In the genomic region with DNA sequence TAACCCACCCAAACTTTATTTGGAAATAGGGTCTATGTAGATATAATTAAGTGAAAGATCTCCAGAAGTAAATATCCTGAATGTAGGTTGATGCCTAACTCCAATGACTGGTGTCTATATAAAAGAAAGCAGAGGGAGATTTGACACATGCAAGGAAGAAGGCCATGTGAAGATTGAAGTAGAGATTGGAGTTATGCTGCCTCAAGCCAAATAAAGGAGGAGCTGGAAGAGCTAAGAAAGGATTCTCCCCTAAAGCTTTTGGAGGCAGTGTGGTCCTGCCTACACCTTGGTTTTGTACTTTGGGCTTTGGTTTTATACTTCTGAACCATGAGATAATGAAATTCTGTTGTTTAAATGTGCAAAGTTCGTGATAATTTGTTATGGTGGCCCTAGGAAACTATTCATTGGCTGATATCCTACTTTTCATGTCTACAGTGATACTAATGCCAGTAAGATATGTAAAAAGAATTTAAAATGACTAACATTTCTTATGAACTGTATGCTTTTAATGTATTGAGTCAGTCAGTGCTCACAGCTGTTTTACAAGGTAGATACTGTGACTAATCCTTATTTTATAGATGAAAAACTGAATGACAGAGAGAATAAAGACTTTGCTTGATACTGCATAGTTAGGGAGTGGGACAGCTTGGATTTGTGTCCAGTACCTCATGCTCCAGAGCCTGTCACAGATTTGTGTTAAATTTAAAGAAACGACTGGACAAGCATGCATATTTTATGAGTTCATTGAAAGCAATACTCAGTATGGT, we compare ENCODE assay signal across 21 cellular contexts. TPM values are rescaled to one million over a fixed set of nuclear protein-coding genes. Genes with fewer than 3 reads are reported as not detected.
DNase-seq lines count a peak whose midpoint lies in the region; ATAC-seq, FAIRE-seq and TF ChIP-seq lines count a peak whose summit lies in the region.
"Had no signal": no experiment of that assay in that cellular context is flagged by ENCODE, and none has a peak within 500 bp of the region (broad histone marks: within the 10 kb centered on the region; RNA-seq: fewer than 3 reads in every experiment).

No MANE protein-coding gene starts in this region.

- no peaks in the 10 kb centered on the region for H4K20me1 ChIP-seq in keratinocyte (ENCODE audit: control insufficient read depth, extremely low read depth, insufficient read depth, low read length)
- H4K20me1 ChIP-seq: BLaER1 treated with 17β-estradiol and CSF1 and Interleukin-3, amounts not matched to agents 10 nM and 100 nM had no signal

- no peaks in the 10 kb centered on the region for H3K79me2 ChIP-seq in keratinocyte (ENCODE audit: control insufficient read depth, insufficient read depth, low read length)

- no peak overlapping the region for H3K9ac ChIP-seq in keratinocyte (ENCODE audit: control insufficient read depth, extremely low read depth, insufficient read depth, low read length)
- H3K9ac ChIP-seq: BLaER1 treated with 17β-estradiol and CSF1 and Interleukin-3, amounts not matched to agents 10 nM and 100 nM had no signal

- intact Hi-C loops in sciatic nerve (cut with DNase I) = no loop called here

- ATAC-seq in RWPE2 (ENCODE audit: low read depth) (peak; percentile 79), HG02588 (IDR thresholded peaks at IDR 0.05; ENCODE audit: unreplicated experiment) (no peak), sciatic nerve (no peak)
- ATAC-seq: Right ventricle myocardium inferior had no signal

- FAIRE-seq in keratinocyte (lab: Jason Lieb, UNC) = no peak
- FAIRE-seq: D721Med had no signal

- H3K27me3 ChIP-seq in RWPE2 (ENCODE audit: insufficient read depth, poor library complexity, severe bottlenecking) (no peaks in the 10 kb centered on the region), keratinocyte (ENCODE audit: control insufficient read depth, extremely low read depth, insufficient read depth, low read length) (no peaks in the 10 kb centered on the region)
- H3K27me3 ChIP-seq: BLaER1 treated with 17β-estradiol and CSF1 and Interleukin-3, amounts not matched to agents 10 nM and 100 nM had no signal

- no peaks in the 10 kb centered on the region for H3K9me3 ChIP-seq in RWPE2 (ENCODE audit: severe bottlenecking)
- H3K9me3 ChIP-seq in keratinocyte (ENCODE audit: control insufficient read depth, low read depth, low read length) = no peaks in the 10 kb centered on the region
- H3K9me3 ChIP-seq: BLaER1 treated with 17β-estradiol and CSF1 and Interleukin-3, amounts not matched to agents 10 nM and 100 nM had no signal

- H3K9me1 ChIP-seq in keratinocyte (ENCODE audit: control insufficient read depth, extremely low read depth, insufficient read depth, low read length) = no peaks in the 10 kb centered on the region

- peak overlapping the region; percentile 33 for H2AFZ ChIP-seq in keratinocyte (ENCODE audit: control insufficient read depth, low read length)
- H2AFZ ChIP-seq: PC-9 had no signal

- H3K27ac ChIP-seq in RWPE2 (ENCODE audit: poor library complexity, severe bottlenecking) (no peak overlapping the region), keratinocyte (ENCODE audit: control insufficient read depth, insufficient read depth, low read length) (peak overlapping the region; percentile 70)
- H3K27ac ChIP-seq: BLaER1 treated with 17β-estradiol and CSF1 and Interleukin-3, amounts not matched to agents 10 nM and 100 nM; PC-9 had no signal

- no peak overlapping the region for H3K4me2 ChIP-seq in keratinocyte (ENCODE audit: control insufficient read depth, extremely low read depth, insufficient read depth, low read depth, low read length)
- H3K4me2 ChIP-seq: BLaER1 treated with 17β-estradiol and CSF1 and Interleukin-3, amounts not matched to agents 10 nM and 100 nM; PC-9 had no signal

- no peaks in the 10 kb centered on the region for H3K4me1 ChIP-seq in RWPE2 (ENCODE audit: insufficient read depth, poor library complexity, severe bottlenecking)
- H3K4me1 ChIP-seq in keratinocyte (ENCODE audit: control insufficient read depth, extremely low read depth, insufficient read depth, low read length) = peaks cover 10% of the 10 kb centered on the region
- H3K4me1 ChIP-seq: BLaER1 treated with 17β-estradiol and CSF1 and Interleukin-3, amounts not matched to agents 10 nM and 100 nM had no signal

- H3K36me3 ChIP-seq in RWPE2 (ENCODE audit: low read depth) = no peaks in the 10 kb centered on the region
- H3K36me3 ChIP-seq in keratinocyte (ENCODE audit: control insufficient read depth in 2 of 2, extremely low read depth in 1 of 2, insufficient read depth in 2 of 2, low read length in 2 of 2) = no peaks in the 10 kb centered on the region
- H3K36me3 ChIP-seq: BLaER1 treated with 17β-estradiol and CSF1 and Interleukin-3, amounts not matched to agents 10 nM and 100 nM had no signal

- H3K4me3 ChIP-seq in RWPE2 (ENCODE audit: severe bottlenecking) = no peak overlapping the region
- H3K4me3 ChIP-seq in keratinocyte (ENCODE audit: control insufficient read depth in 2 of 3, extremely low read depth in 1 of 3, insufficient read depth in 2 of 3, low read depth in 1 of 3, low read length in 3 of 3) = no peak overlapping the region
- H3K4me3 ChIP-seq: BLaER1 treated with 17β-estradiol and CSF1 and Interleukin-3, amounts not matched to agents 10 nM and 100 nM; PC-9 had no signal

- DNase-seq in ELR (ENCODE audit: low read depth) (peak; percentile 66), HS-5 (ENCODE audit: low read depth) (peak; percentile 30), RWPE2 (ENCODE audit: low spot score) (no peak), keratinocyte (ENCODE audit: low read depth, low spot score) (no peak), sciatic nerve (ENCODE audit: low spot score) (no peak)
- no peak for DNase-seq in stimulated activated CD4-positive, alpha-beta T cell treated with anti-CD3 and anti-CD28 coated beads, Interleukin-4, amount 100 ng/mL, for 4 hours
- DNase-seq: CD8-positive, alpha-beta memory T cell; DMS79; H7; KBM-7; NCI-H1436; NCI-H2029 treated with DMSO at 0.1 percent for 48 hours; NCI-H2171; NCI-H526; PC-9; SW 1271 had no signal

- no peak for TF ChIP-seq CTCF in RWPE2 (IDR thresholded peaks at IDR 0.05; ENCODE audit: poor library complexity, severe bottlenecking)
- TF ChIP-seq CTCF in keratinocyte (optimal IDR thresholded peaks at IDR 0.05 in 1 of 3, IDR thresholded peaks at IDR 0.05 in 1 of 3, conservative IDR thresholded peaks at IDR 0.05 in 1 of 3; ENCODE audit: extremely low read depth in 1 of 3, insufficient read depth in 2 of 3, low read length in 3 of 3) = no peak

- dilution Hi-C loops in keratinocyte (cut with MboI; ENCODE audit: extremely low pct_ligation_motif_present, low sequenced_read_pairs) = no loop called here

RNA-seq across cellular contexts. Expression of gene RAB40AL, which starts 5.9 kb away (rescaled TPM):
- 0.07 to 0.09 TPM in 2 of 3 replicates, not detected in the other for polyA plus RNA-seq in keratinocyte
- polyA plus RNA-seq in keratinocyte (2011; ENCODE audit: low read depth) = not detected
- polyA plus RNA-seq in keratinocyte (2011; cell fraction: cytosol; rRNA removed) = not detected in 2 replicates
- 1.2 and 1.3 TPM in 2 replicates for polyA plus RNA-seq in keratinocyte (2011; cell fraction: nucleus; rRNA removed)
- polyA plus RNA-seq in keratinocyte (2012; ENCODE audit: low replicate concordance) = not detected in 2 replicates
- polyA minus RNA-seq in keratinocyte = 2.2 to 4.0 TPM in 2 of 3 replicates, not detected in the other
- not detected for polyA minus RNA-seq in keratinocyte (2011; cell fraction: cytosol; rRNA and poly(A)+ RNA removed)
- polyA minus RNA-seq in keratinocyte (2011; cell fraction: nucleus; rRNA and poly(A)+ RNA removed) = 6.4 and 8.0 TPM in 2 replicates
- total RNA-seq in sciatic nerve = 1.6 TPM
- total RNA-seq: Right ventricle myocardium inferior, SK-MEL-5 had no signal
- polyA plus RNA-seq: CD8-positive, alpha-beta memory T cell had no signal

Comparison
In these comparisons a context has a peak if more than half of its experiments do, and no peak if none do; other contexts are left out.
1. DNase-seq: peak in ELR (single experiment) and HS-5 (single experiment); none in RWPE2 (single experiment), keratinocyte (single experiment), sciatic nerve (single experiment) and stimulated activated CD4-positive, alpha-beta T cell treated with anti-CD3 and anti-CD28 coated beads, Interleukin-4, amount 100 ng/mL, for 4 hours (0 of 2).